Comparison of ENCODE assay signal across 13 cellular contexts in the genomic region with DNA sequence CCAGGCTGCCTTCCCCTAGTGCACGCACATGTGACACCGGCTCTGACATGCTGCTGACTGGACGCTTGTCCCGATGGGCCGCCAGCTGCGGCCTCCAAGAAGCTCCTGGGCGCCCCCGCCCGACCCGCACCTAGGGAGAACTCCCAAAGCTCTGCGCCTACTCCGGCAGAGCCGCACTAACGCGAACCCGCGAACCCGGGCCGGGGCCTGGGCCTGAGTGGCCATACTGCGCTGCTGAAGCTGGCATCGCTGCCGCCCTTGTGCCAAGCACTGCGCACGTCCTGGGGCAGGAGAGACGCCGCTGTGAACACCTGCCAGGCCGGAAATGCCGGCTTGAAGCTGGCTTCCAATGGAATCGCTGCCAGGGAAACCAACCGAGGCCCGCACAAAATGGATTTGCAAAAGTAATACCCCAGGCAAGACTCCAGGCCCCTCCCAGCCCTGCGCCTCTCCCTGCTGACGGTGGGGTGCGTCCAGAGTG.
DNase-seq lines count a peak whose midpoint lies in the region; ATAC-seq, FAIRE-seq and TF ChIP-seq lines count a peak whose summit lies in the region.
"Had no signal": no experiment of that assay in that cellular context is flagged by ENCODE, and none has a peak within 500 bp of the region (broad histone marks: within the 10 kb centered on the region; RNA-seq: fewer than 3 reads in every experiment).

No MANE protein-coding gene starts in this region.

- H3K79me2 ChIP-seq in H9 (ENCODE audit: insufficient read depth, low read length) (no peaks in the 10 kb centered on the region), astrocyte (ENCODE audit: insufficient read depth, low read length) (no peaks in the 10 kb centered on the region)

- H3K27me3 Mint-ChIP-seq in H9 (ENCODE audit: low read depth) = peaks cover 11% of the 10 kb centered on the region
- H3K27me3 Mint-ChIP-seq in astrocyte (ENCODE audit: low read depth, unreplicated experiment) = peaks cover 6% of the 10 kb centered on the region
- peaks cover 8% of the 10 kb centered on the region for H3K27me3 Mint-ChIP-seq in type B pancreatic cell

- no peak overlapping the region for H2AK5ac ChIP-seq in H9 (ENCODE audit: insufficient read length, low read length)

- no peak overlapping the region for H2BK20ac ChIP-seq in H9 (ENCODE audit: low read depth, low read length, poor library complexity, severe bottlenecking)

- H4K5ac ChIP-seq in H9 (ENCODE audit: insufficient read length, low read depth, low read length) = no peak overlapping the region

- no peak overlapping the region for H4K8ac ChIP-seq in H9 (replicated peaks; ENCODE audit: insufficient read length, low read depth, low read length)

- no peak overlapping the region for H4K91ac ChIP-seq in H9 (ENCODE audit: insufficient read length, low read depth, low read length)

- H3K36me3 Mint-ChIP-seq in H9 (ENCODE audit: insufficient read depth in 1 of 3, low read depth in 3 of 3) (no peaks in the 10 kb centered on the region), astrocyte (ENCODE audit: low read depth, unreplicated experiment) (no peaks in the 10 kb centered on the region), type B pancreatic cell (no peaks in the 10 kb centered on the region)
- H3K36me3 Mint-ChIP-seq: activated naive CD4-positive, alpha-beta T cell treated with anti-CD3 and anti-CD28 coated beads, Interleukin-2, amount 50 U/mL, for 24 hours had no signal

- TF ChIP-seq CTCF in H9 (conservative IDR thresholded peaks at IDR 0.05) (no peak), astrocyte (IDR thresholded peaks at IDR 0.05; ENCODE audit: insufficient read depth, low read depth, low read length) (no peak), gastrocnemius medialis (IDR thresholded peaks at IDR 0.05 in 4 of 5, conservative IDR thresholded peaks at IDR 0.05 in 1 of 5) (no peak), type B pancreatic cell (conservative IDR thresholded peaks at IDR 0.05) (no peak)

- ATAC-seq in gastrocnemius medialis = no peak
- ATAC-seq in HG02885 (IDR thresholded peaks at IDR 0.05; ENCODE audit: poor library complexity, unreplicated experiment) = no peak
- ATAC-seq: activated CD8-positive, alpha-beta T cell treated with anti-CD3 and anti-CD28 coated beads for 36 hours had no signal

- H3K9me3 Mint-ChIP-seq in H9 (no peaks in the 10 kb centered on the region; a peak in 1 of 5 replicates), astrocyte (ENCODE audit: unreplicated experiment) (no peaks in the 10 kb centered on the region), type B pancreatic cell (no peaks in the 10 kb centered on the region)
- H3K9me3 Mint-ChIP-seq: activated CD8-positive, alpha-beta T cell treated with anti-CD3 and anti-CD28 coated beads for 36 hours; activated naive CD4-positive, alpha-beta T cell treated with anti-CD3 and anti-CD28 coated beads, Interleukin-2, amount 50 U/mL, for 24 hours; nephron had no signal

- H2BK12ac ChIP-seq in H9 (ENCODE audit: insufficient read length, low read depth, low read length) = no peak overlapping the region

- intact Hi-C loops in gastrocnemius medialis (cut with DNase I; ENCODE audit: low total_unique reads) = no loop called here

- H3K9me3 ChIP-seq in H9 (ENCODE audit: control insufficient read depth, low read depth, low read length) (no peaks in the 10 kb centered on the region), astrocyte (ENCODE audit: insufficient read depth, low read depth, low read length) (no peaks in the 10 kb centered on the region), iPS-20b (ENCODE audit: insufficient read depth, low read depth, low read length) (no peaks in the 10 kb centered on the region), gastrocnemius medialis (no peaks in the 10 kb centered on the region)

- TF ChIP-seq POLR2A in gastrocnemius medialis (IDR thresholded peaks at IDR 0.05) = no peak

- in situ Hi-C loops in gastrocnemius medialis (cut with MboI; ENCODE audit: low sequenced_read_pairs in 4 of 4) = no loop called here

- no peaks in the 10 kb centered on the region for H3K23me2 ChIP-seq in H9 (ENCODE audit: insufficient read length, low read depth, low read length, poor library complexity, severe bottlenecking)

- H3K4me1 Mint-ChIP-seq in H9 (no peaks in the 10 kb centered on the region), astrocyte (ENCODE audit: low read depth, unreplicated experiment) (no peaks in the 10 kb centered on the region), type B pancreatic cell (ENCODE audit: unreplicated experiment) (no peaks in the 10 kb centered on the region)
- H3K4me1 Mint-ChIP-seq: activated naive CD4-positive, alpha-beta T cell treated with anti-CD3 and anti-CD28 coated beads, Interleukin-2, amount 50 U/mL, for 24 hours; nephron had no signal

- no peak overlapping the region for H3K23ac ChIP-seq in H9 (ENCODE audit: insufficient read length, low read depth, low read length)

- H3K4me3 Mint-ChIP-seq in H9 (no peak overlapping the region), astrocyte (ENCODE audit: unreplicated experiment) (no peak overlapping the region), type B pancreatic cell (no peak overlapping the region)
- H3K4me3 Mint-ChIP-seq: activated CD8-positive, alpha-beta T cell treated with anti-CD3 and anti-CD28 coated beads for 36 hours; activated naive CD4-positive, alpha-beta T cell treated with anti-CD3 and anti-CD28 coated beads, Interleukin-2, amount 50 U/mL, for 24 hours; nephron had no signal

- no peaks in the 10 kb centered on the region for H3K79me1 ChIP-seq in H9 (ENCODE audit: insufficient read depth, low read depth, low read length, poor library complexity, severe bottlenecking)

- no peak overlapping the region for H3K27ac Mint-ChIP-seq in H9
- H3K27ac Mint-ChIP-seq in astrocyte (ENCODE audit: unreplicated experiment) = no peak overlapping the region
- H3K27ac Mint-ChIP-seq in type B pancreatic cell = no peak overlapping the region
- H3K27ac Mint-ChIP-seq: activated CD8-positive, alpha-beta T cell treated with anti-CD3 and anti-CD28 coated beads for 36 hours; activated naive CD4-positive, alpha-beta T cell treated with anti-CD3 and anti-CD28 coated beads, Interleukin-2, amount 50 U/mL, for 24 hours; nephron had no signal

- H3K4me3 ChIP-seq in astrocyte (ENCODE audit: insufficient read depth, low read depth, low read length) (no peak overlapping the region), iPS-20b (ENCODE audit: low read length) (peak overlapping the region; percentile 51; the same call in 1 of the 2 replicates), gastrocnemius medialis (peak overlapping the region; percentile 15 to 32 (median 24))

- no peaks in the 10 kb centered on the region for H3K36me3 ChIP-seq in astrocyte (ENCODE audit: insufficient read depth, low read length)
- no peaks in the 10 kb centered on the region for H3K36me3 ChIP-seq in iPS-20b (ENCODE audit: insufficient read depth, low read depth, low read length)
- H3K36me3 ChIP-seq in gastrocnemius medialis = no peaks in the 10 kb centered on the region

- H2AFZ ChIP-seq in H9 (ENCODE audit: low read length) (no peak overlapping the region), astrocyte (ENCODE audit: low read depth, low read length) (peak overlapping the region; percentile 56)

- no peak for FAIRE-seq in astrocyte (lab: Jason Lieb, UNC)
- no peak for FAIRE-seq in GM19239 (lab: Jason Lieb, UNC)

- no peak overlapping the region for H3K9ac ChIP-seq in H9 (ENCODE audit: extremely low read depth, insufficient read length, low read length)
- no peak overlapping the region for H3K9ac ChIP-seq in astrocyte (ENCODE audit: low read length)
- no peak overlapping the region for H3K9ac ChIP-seq in iPS-20b (ENCODE audit: low read depth, low read length)

- H3K14ac ChIP-seq in H9 (ENCODE audit: insufficient read depth, low read length) = no peak overlapping the region

- no peak overlapping the region for H3T11ph ChIP-seq in H9 (ENCODE audit: low read length)

- no peak overlapping the region for H2BK5ac ChIP-seq in H9 (ENCODE audit: insufficient read length, low read length)

- H3K27me3 ChIP-seq in H9 (ENCODE audit: insufficient read depth, low read length) (no peaks in the 10 kb centered on the region), astrocyte (ENCODE audit: insufficient read depth, low read length) (no peaks in the 10 kb centered on the region), iPS-20b (ENCODE audit: insufficient read depth, low read length) (no peaks in the 10 kb centered on the region), gastrocnemius medialis (no peaks in the 10 kb centered on the region)

- no peaks in the 10 kb centered on the region for H4K20me1 ChIP-seq in H9 (ENCODE audit: control insufficient read depth, insufficient read depth, insufficient read length)
- no peaks in the 10 kb centered on the region for H4K20me1 ChIP-seq in astrocyte (ENCODE audit: insufficient read depth, low read length)

- H3K4me2 ChIP-seq in H9 (ENCODE audit: insufficient read depth, insufficient read length, low read length) = no peak overlapping the region
- peak overlapping the region; percentile 50 for H3K4me2 ChIP-seq in astrocyte (ENCODE audit: low read length)

- DNase-seq in H9 = peak; percentile 80
- DNase-seq in astrocyte (ENCODE audit: low read depth) = no peak
- DNase-seq in gastrocnemius medialis = no peak
- no peak for DNase-seq in GM19239 (ENCODE audit: insufficient read length, low spot score)
- no peak for DNase-seq in type B pancreatic cell (ENCODE audit: extremely low spot score, unreplicated experiment)
- DNase-seq: activated CD8-positive, alpha-beta T cell treated with anti-CD3 and anti-CD28 coated beads for 36 hours; dorsolateral prefrontal cortex; NCI-H226; stimulated activated CD4-positive, alpha-beta T cell treated with anti-CD3 and anti-CD28 coated beads, Interleukin-2, amount 100 ng/mL, for 48 hours had no signal

- no peak overlapping the region for H3K56ac ChIP-seq in H9 (ENCODE audit: insufficient read length, low read depth, low read length)

- H3K27ac ChIP-seq in H9 (ENCODE audit: insufficient read length, low read depth, low read length) (no peak overlapping the region), astrocyte (ENCODE audit: low read depth, low read length) (no peak overlapping the region), iPS-20b (ENCODE audit: low read length) (no peak overlapping the region), gastrocnemius medialis (no peak overlapping the region)
- H3K27ac ChIP-seq: dorsolateral prefrontal cortex had no signal

- H3K4me1 ChIP-seq in H9 (ENCODE audit: insufficient read depth, low read length) (no peaks in the 10 kb centered on the region), astrocyte (ENCODE audit: insufficient read depth, low read length) (no peaks in the 10 kb centered on the region), iPS-20b (ENCODE audit: insufficient read depth, low read length) (no peaks in the 10 kb centered on the region), gastrocnemius medialis (no peaks in the 10 kb centered on the region)

- no peak overlapping the region for H3K4ac ChIP-seq in H9 (ENCODE audit: low read depth, low read length)

- WGBS in H9 (ENCODE audit: extremely low coverage, insufficient read length, low lambda C conversion rate) = no CpG with 5 or more reads among the region's 34 CpGs

- H2BK120ac ChIP-seq in H9 (ENCODE audit: low read depth, low read length, poor library complexity, severe bottlenecking) = no peak overlapping the region

- H3K18ac ChIP-seq in H9 (ENCODE audit: insufficient read length, low read depth, low read length) = no peak overlapping the region

- H2BK15ac ChIP-seq in H9 (ENCODE audit: low read depth, low read length) = no peak overlapping the region
